14 cellular contexts compared by ENCODE assay signal in genomic region chr1:44645466-44646244, GRCh38. TPM values are rescaled to one million over a fixed set of nuclear protein-coding genes. Genes with fewer than 3 reads are reported as not detected.
A peak's percentile ranks its signal among the peaks of the same experiment; 100 is the strongest.
DNase-seq lines count a peak whose midpoint lies in the region; ATAC-seq and TF ChIP-seq lines count a peak whose summit lies in the region.
"Had no signal": no experiment of that assay in that cellular context is flagged by ENCODE, and none has a peak within 500 bp of the region (broad histone marks: within the 10 kb centered on the region; RNA-seq: fewer than 3 reads in every experiment).

No MANE protein-coding gene starts in this region.

- DNase-seq in DMS 273 (lab: John Stamatoyannopoulos, UW; ENCODE audit: unreplicated experiment), result peak; percentile 49
- DNase-seq in DMS 273 treated with DMSO at 0.1 percent for 48 hours (lab: John Stamatoyannopoulos, UW), result no peak
- DNase-seq in foreskin keratinocyte, result no peak
- DNase-seq in neural crest cell (ENCODE audit: low read depth, low spot score), result no peak
- DNase-seq in upper lobe of left lung, result peak in 1 of 2 donors; percentile 78
- DNase-seq in NCI-H1694 (lab: John Stamatoyannopoulos, UW), result no peak
- no peak for DNase-seq in ecto neural progenitor cell (ENCODE audit: low spot score)
- DNase-seq: activated B cell treated with CpG ODN at 0.5 μM for 24 hours; activated naive CD8-positive, alpha-beta T cell treated with anti-CD3 and anti-CD28 coated beads, Interleukin-2, amount 50 U/mL, for 24 hours; foreskin melanocyte; NCI-H1436 treated with DMSO at 0.1 percent for 48 hours had no signal

- peak; percentile 56 for ATAC-seq in foreskin keratinocyte
- no peak for ATAC-seq in upper lobe of left lung (ENCODE audit: low FRiP score in 2 of 2)
- ATAC-seq in GM19324 (IDR thresholded peaks at IDR 0.05; ENCODE audit: low FRiP score, unreplicated experiment), result no peak
- ATAC-seq: activated naive CD8-positive, alpha-beta T cell treated with anti-CD3 and anti-CD28 coated beads, Interleukin-2, amount 50 U/mL, for 24 hours; HCT116 had no signal

- no peaks in the 10 kb centered on the region for H3K27me3 Mint-ChIP-seq in neural crest cell (ENCODE audit: low read depth)
- H3K27me3 Mint-ChIP-seq: activated B cell treated with CpG ODN at 0.5 μM for 24 hours; activated naive CD8-positive, alpha-beta T cell treated with anti-CD3 and anti-CD28 coated beads, Interleukin-2, amount 50 U/mL, for 24 hours had no signal

- TF ChIP-seq POLR2A in upper lobe of left lung (IDR thresholded peaks at IDR 0.05), result no peak

- H3K36me3 Mint-ChIP-seq in neural crest cell (ENCODE audit: low read depth), result peaks cover 7% of the 10 kb centered on the region

- WGBS in upper lobe of left lung, 2 donors, result 91 to 92% methylated on average over 16 to 17 of the region's 18 CpGs

- TF ChIP-seq EP300 in upper lobe of left lung (IDR thresholded peaks at IDR 0.05), result no peak

- TF ChIP-seq CTCF in foreskin keratinocyte (conservative IDR thresholded peaks at IDR 0.05) (no peak), neural crest cell (conservative IDR thresholded peaks at IDR 0.05) (no peak), upper lobe of left lung (IDR thresholded peaks at IDR 0.05) (no peak)

- peak overlapping the region; percentile 62 for H3K27ac Mint-ChIP-seq in neural crest cell (ENCODE audit: unreplicated experiment)
- H3K27ac Mint-ChIP-seq: activated B cell treated with CpG ODN at 0.5 μM for 24 hours; activated naive CD8-positive, alpha-beta T cell treated with anti-CD3 and anti-CD28 coated beads, Interleukin-2, amount 50 U/mL, for 24 hours had no signal

- H3K9me3 Mint-ChIP-seq in neural crest cell, result no peaks in the 10 kb centered on the region
- H3K9me3 Mint-ChIP-seq: activated B cell treated with CpG ODN at 0.5 μM for 24 hours; activated naive CD8-positive, alpha-beta T cell treated with anti-CD3 and anti-CD28 coated beads, Interleukin-2, amount 50 U/mL, for 24 hours had no signal

- peak overlapping the region; percentile 22 for H3K27ac ChIP-seq in foreskin keratinocyte
- peak overlapping the region; percentile 20 to 67 (median 39) for H3K27ac ChIP-seq in upper lobe of left lung
- H3K27ac ChIP-seq: 22Rv1 had no signal

- H3K4me1 ChIP-seq in foreskin keratinocyte (no peaks in the 10 kb centered on the region), upper lobe of left lung (peaks cover 0 to 8% (median 2%) of the 10 kb centered on the region in 4 donors)

- peaks cover 27% of the 10 kb centered on the region for H3K4me1 Mint-ChIP-seq in neural crest cell
- H3K4me1 Mint-ChIP-seq: activated B cell treated with CpG ODN at 0.5 μM for 24 hours had no signal

- H3K36me3 ChIP-seq in upper lobe of left lung, result peaks cover 24 to 100% (median 86%) of the 10 kb centered on the region in 4 donors

- no peak overlapping the region for H3K4me3 ChIP-seq in upper lobe of left lung

- no peak overlapping the region for H3K4me3 Mint-ChIP-seq in neural crest cell
- H3K4me3 Mint-ChIP-seq: activated B cell treated with CpG ODN at 0.5 μM for 24 hours; activated naive CD8-positive, alpha-beta T cell treated with anti-CD3 and anti-CD28 coated beads, Interleukin-2, amount 50 U/mL, for 24 hours had no signal

- H3K27me3 ChIP-seq in foreskin keratinocyte (no peaks in the 10 kb centered on the region), upper lobe of left lung (no peaks in the 10 kb centered on the region)

- H3K9me3 ChIP-seq in upper lobe of left lung, result no peaks in the 10 kb centered on the region

RNA-seq across cellular contexts. Expression of gene TMEM53, which starts 28.6 kb away (rescaled TPM):
- 5.0 and 6.2 TPM in 2 replicates for total RNA-seq in foreskin keratinocyte
- polyA plus RNA-seq in foreskin keratinocyte, result 10.0 and 10.2 TPM in 2 replicates
- 14.1 and 15.7 TPM in 2 replicates for total RNA-seq in neural crest cell
- total RNA-seq in upper lobe of left lung, result 10 to 100 TPM; 10.7 to 46.1 (median 19.7) TPM

RNA-seq across cellular contexts. Expression of gene ARMH1, which starts 28.9 kb away (rescaled TPM):
- 0.18 TPM in 1 of 2 replicates, not detected in the other for total RNA-seq in foreskin keratinocyte
- 0.12 TPM in 1 of 2 replicates, not detected in the other for polyA plus RNA-seq in foreskin keratinocyte
- 5.6 and 5.9 TPM in 2 replicates for total RNA-seq in neural crest cell
- total RNA-seq in upper lobe of left lung, result 10 to 100 TPM in 4 of 6 donors, 1 to 10 TPM in 2; 4.6 to 29.3 (median 13.0) TPM
